In genomic region chr13:27360562-27360961, GRCh38 we compare ENCODE assay signal across 15 cellular contexts.
A peak's percentile ranks its signal among the peaks of the same experiment; 100 is the strongest.
DNase-seq lines count a peak whose midpoint lies in the region; ATAC-seq and TF ChIP-seq lines count a peak whose summit lies in the region.
"Had no signal": no experiment of that assay in that cellular context is flagged by ENCODE, and none has a peak within 500 bp of the region (broad histone marks: within the 10 kb centered on the region; RNA-seq: fewer than 3 reads in every experiment).

No MANE protein-coding gene starts in this region.

- in situ Hi-C loops in Panc1 (cut with HindIII; ENCODE audit: low pct_unique_long_range_greater_than_20kb, low sequenced_read_pairs): no loop called here

- H3K4me1 Mint-ChIP-seq in HFFc6 (ENCODE audit: low read depth): peaks cover 16% of the 10 kb centered on the region

- intact Hi-C loops in Panc1 (cut with micrococcal nuclease; ENCODE audit: unreplicated experiment): loop anchor here (5.0 to 10.0 kb wide), 3 partner anchors 172 to 624 kb away; partner anchors contain the start of gene URAD

- no TSS peak for BruUV-seq in Panc1 (replicated peaks; lab: Mats Ljungman, UMichigan)

- DNase-seq in EH (ENCODE audit: low read depth): peak; percentile 32
- DNase-seq in HFFc6: peak; percentile 35
- DNase-seq in Panc1 (ENCODE audit: low read depth, low spot score): no peak
- DNase-seq in renal cortical epithelial cell (ENCODE audit: low read depth): peak; percentile 15
- no peak for DNase-seq in NCI-H2029 (lab: John Stamatoyannopoulos, UW)
- DNase-seq in activated CD4-positive, alpha-beta T cell treated with anti-CD3 and anti-CD28 coated beads for 48 hours: no peak
- no peak for DNase-seq in NCI-H82 (lab: John Stamatoyannopoulos, UW)
- DNase-seq: BE2C; CD4-positive, alpha-beta memory T cell; DND-41; GF-D8 had no signal

- H3K4me3 ChIP-seq in Panc1 (ENCODE audit: low read depth in 2 of 2, low read length in 2 of 2): no peak overlapping the region
- H3K4me3 ChIP-seq: A549, HAP-1 had no signal

- H3K9me3 ChIP-seq in Panc1 (ENCODE audit: control insufficient read depth, insufficient read depth, low read depth, low read length): no peaks in the 10 kb centered on the region
- H3K9me3 ChIP-seq: A549, BE2C, HAP-1 had no signal

- no peaks in the 10 kb centered on the region for H3K36me3 ChIP-seq in Panc1 (ENCODE audit: control insufficient read depth, insufficient read depth, low read length)
- H3K36me3 ChIP-seq: BE2C, HAP-1 had no signal

- no peak for TF ChIP-seq CTCF in HFFc6 (IDR thresholded peaks at IDR 0.05)
- TF ChIP-seq CTCF in Panc1 (IDR thresholded peaks at IDR 0.05): no peak

- H3K27me3 ChIP-seq in Panc1 (ENCODE audit: control insufficient read depth, insufficient read depth, low read length): no peaks in the 10 kb centered on the region
- H3K27me3 ChIP-seq: BE2C had no signal

- no peak overlapping the region for H3K27ac Mint-ChIP-seq in HFFc6
- H3K27ac Mint-ChIP-seq: CD4-positive, alpha-beta memory T cell had no signal

- POLR2A ChIA-PET in Panc1 (lab: Charles Lee): no interaction called here

- H3K9me3 Mint-ChIP-seq in HFFc6: no peaks in the 10 kb centered on the region
- H3K9me3 Mint-ChIP-seq: CD4-positive, alpha-beta memory T cell had no signal

- ATAC-seq in Panc1: no peak
- ATAC-seq: A549, HepG2 had no signal

- H3K4me3 Mint-ChIP-seq in HFFc6: no peak overlapping the region
- H3K4me3 Mint-ChIP-seq: CD4-positive, alpha-beta memory T cell had no signal

- H3K27me3 Mint-ChIP-seq in HFFc6 (ENCODE audit: insufficient read depth): peaks cover 28% of the 10 kb centered on the region

- peaks cover 34% of the 10 kb centered on the region for H3K4me1 ChIP-seq in Panc1 (ENCODE audit: control insufficient read depth, insufficient read depth, low read length)
- H3K4me1 ChIP-seq: BE2C had no signal

- no peaks in the 10 kb centered on the region for H3K36me3 Mint-ChIP-seq in HFFc6 (ENCODE audit: low read depth)
- H3K36me3 Mint-ChIP-seq: CD4-positive, alpha-beta memory T cell had no signal

- peak overlapping the region; percentile 68 for H3K27ac ChIP-seq in Panc1 (ENCODE audit: low read length)
- H3K27ac ChIP-seq: A549, C4-2B had no signal

- CTCF ChIA-PET in Panc1 (lab: Charles Lee): interaction anchor here (1.1 to 2.5 kb wide), 2 partner anchors 235 to 375 kb away, joined by 3 to 21 read pairs; no protein-coding TSS in a partner anchor

Comparison
In these comparisons a context has a peak if more than half of its experiments do, and no peak if none do; other contexts are left out.
1. DNase-seq: peak in EH (single experiment), HFFc6 (single experiment) and renal cortical epithelial cell (single experiment); none in Panc1 (single experiment), NCI-H2029 (single experiment), activated CD4-positive, alpha-beta T cell treated with anti-CD3 and anti-CD28 coated beads for 48 hours (single experiment) and NCI-H82 (single experiment).